Comparison of ENCODE assay signal across 11 cellular contexts in the genomic region with DNA sequence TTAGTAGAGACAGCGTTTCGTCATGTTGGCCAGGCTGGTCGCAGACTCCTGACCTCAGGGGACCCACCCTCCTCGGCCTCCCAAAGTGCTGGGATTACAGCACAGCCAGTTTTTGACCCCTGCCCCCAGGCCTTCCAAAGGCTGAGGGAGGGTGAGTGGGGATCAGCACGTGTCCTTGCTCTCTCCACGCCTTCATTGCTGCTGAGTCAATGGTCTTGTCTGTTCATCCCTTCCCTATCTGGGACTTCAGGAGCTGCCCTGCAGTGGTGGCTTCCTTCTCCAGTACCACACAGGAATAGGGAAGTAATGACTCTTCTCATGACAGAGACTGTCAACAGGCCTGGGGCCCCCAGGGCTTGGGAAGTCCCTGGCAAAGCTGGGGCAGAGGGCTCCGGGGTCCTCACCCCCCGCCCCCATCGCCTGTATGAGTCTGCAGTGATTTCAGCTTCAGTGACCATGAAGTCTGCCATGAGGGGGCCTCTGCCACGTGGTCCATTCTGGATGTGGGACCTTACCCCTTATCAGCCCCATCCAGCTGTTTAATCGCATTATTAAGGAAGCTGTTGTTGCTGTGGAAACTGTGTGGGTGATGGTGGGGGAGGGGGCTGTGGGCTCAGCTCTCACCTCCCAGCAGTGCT. TPM values are rescaled to one million over a fixed set of nuclear protein-coding genes. Genes with fewer than 3 reads are reported as not detected.
A peak's percentile ranks its signal among the peaks of the same experiment; 100 is the strongest.
DNase-seq lines count a peak whose midpoint lies in the region; ATAC-seq and TF ChIP-seq lines count a peak whose summit lies in the region.
"Had no signal": no experiment of that assay in that cellular context is flagged by ENCODE, and none has a peak within 500 bp of the region (broad histone marks: within the 10 kb centered on the region; RNA-seq: fewer than 3 reads in every experiment).

No MANE protein-coding gene starts in this region.

- peaks cover 22% of the 10 kb centered on the region for H3K36me3 ChIP-seq in RWPE2 (ENCODE audit: low read depth)
- peaks cover 2% of the 10 kb centered on the region for H3K36me3 ChIP-seq in osteoblast (ENCODE audit: insufficient read depth, low read length)
- H3K36me3 ChIP-seq: vagina had no signal

- H4K20me1 ChIP-seq in osteoblast (ENCODE audit: insufficient read depth, low read length): no peaks in the 10 kb centered on the region

- TF ChIP-seq CTCF in RWPE2 (IDR thresholded peaks at IDR 0.05; ENCODE audit: poor library complexity, severe bottlenecking) (no peak), fibroblast of mammary gland (conservative IDR thresholded peaks at IDR 0.05; ENCODE audit: control insufficient read depth, insufficient read depth, low read depth, low read length) (no peak), osteoblast (IDR thresholded peaks at IDR 0.05; ENCODE audit: extremely low read depth, low read depth, low read length) (no peak)

- H3K79me2 ChIP-seq in osteoblast (ENCODE audit: insufficient read depth, low read length): peaks cover 6% of the 10 kb centered on the region

- peak overlapping the region in 1 of 2 donors; percentile 45 for H3K27ac Mint-ChIP-seq in stimulated activated naive CD8-positive, alpha-beta T cell treated with anti-CD3 and anti-CD28 coated beads, Interleukin-15, amount 100 ng/mL, for 72 hours

- no peak overlapping the region for H2AFZ ChIP-seq in osteoblast (ENCODE audit: low read length)

- no peaks in the 10 kb centered on the region for H3K27me3 ChIP-seq in RWPE2 (ENCODE audit: insufficient read depth, poor library complexity, severe bottlenecking)
- H3K27me3 ChIP-seq in osteoblast (ENCODE audit: insufficient read depth, low read length): no peaks in the 10 kb centered on the region
- H3K27me3 ChIP-seq: vagina had no signal

- H3K4me3 Mint-ChIP-seq in stimulated activated naive CD8-positive, alpha-beta T cell treated with anti-CD3 and anti-CD28 coated beads, Interleukin-15, amount 100 ng/mL, for 72 hours: no peak overlapping the region

- H3K4me3 ChIP-seq in RWPE2 (ENCODE audit: severe bottlenecking) (no peak overlapping the region), fibroblast of mammary gland (ENCODE audit: control insufficient read depth, low read depth, low read length) (no peak overlapping the region), osteoblast (ENCODE audit: insufficient read depth, low read length) (no peak overlapping the region)
- H3K4me3 ChIP-seq: vagina had no signal

- ATAC-seq in RWPE2 (ENCODE audit: low read depth): no peak
- ATAC-seq in GM19395 (IDR thresholded peaks at IDR 0.05; ENCODE audit: unreplicated experiment): no peak
- ATAC-seq in stimulated activated naive CD8-positive, alpha-beta T cell treated with anti-CD3 and anti-CD28 coated beads, Interleukin-15, amount 100 ng/mL, for 72 hours: no peak

- H3K27me3 Mint-ChIP-seq in stimulated activated naive CD8-positive, alpha-beta T cell treated with anti-CD3 and anti-CD28 coated beads, Interleukin-15, amount 100 ng/mL, for 72 hours: peaks cover 34% of the 10 kb centered on the region

- no peaks in the 10 kb centered on the region for H3K4me1 Mint-ChIP-seq in stimulated activated naive CD8-positive, alpha-beta T cell treated with anti-CD3 and anti-CD28 coated beads, Interleukin-15, amount 100 ng/mL, for 72 hours

- H3K9me3 ChIP-seq in RWPE2 (ENCODE audit: severe bottlenecking): no peaks in the 10 kb centered on the region
- no peaks in the 10 kb centered on the region for H3K9me3 ChIP-seq in osteoblast (ENCODE audit: low read depth, low read length)
- H3K9me3 ChIP-seq: vagina had no signal

- H3K9me3 Mint-ChIP-seq in stimulated activated naive CD8-positive, alpha-beta T cell treated with anti-CD3 and anti-CD28 coated beads, Interleukin-15, amount 100 ng/mL, for 72 hours: no peaks in the 10 kb centered on the region

- peaks cover 67% of the 10 kb centered on the region for H3K4me1 ChIP-seq in RWPE2 (ENCODE audit: insufficient read depth, poor library complexity, severe bottlenecking)
- peaks cover 59% of the 10 kb centered on the region for H3K4me1 ChIP-seq in osteoblast (ENCODE audit: insufficient read depth, low read length)

- H3K4me2 ChIP-seq in osteoblast (ENCODE audit: insufficient read depth, low read length): no peak overlapping the region

- H3K27ac ChIP-seq in RWPE2 (ENCODE audit: poor library complexity, severe bottlenecking): peak overlapping the region; percentile 98
- peak overlapping the region; percentile 36 for H3K27ac ChIP-seq in osteoblast (ENCODE audit: low read depth, low read length)
- H3K27ac ChIP-seq: vagina had no signal

- DNase-seq in EL (peak; percentile 44), RWPE2 (ENCODE audit: low spot score) (no peak), fibroblast of mammary gland (ENCODE audit: low read depth) (peak; percentile 53), osteoblast (ENCODE audit: insufficient read length, low spot score, missing footprints) (peak; percentile 66), NCI-H748 treated with DMSO at 0.1 percent for 48 hours (lab: John Stamatoyannopoulos, UW) (no peak), RKO (ENCODE audit: low spot score) (no peak)
- no peak for DNase-seq in stimulated activated naive CD8-positive, alpha-beta T cell treated with anti-CD3 and anti-CD28 coated beads, Interleukin-15, amount 100 ng/mL, for 72 hours
- DNase-seq: NCI-H1092 treated with DMSO at 0.1 percent for 48 hours had no signal

RNA-seq across cellular contexts. Expression of a gene that starts 6.1 kb away (rescaled TPM):
- total RNA-seq in osteoblast: 12.4 and 28.6 TPM in 2 replicates
- total RNA-seq: G401 had no signal

Comparison
In these comparisons a context has a peak if more than half of its experiments do, and no peak if none do; other contexts are left out.
1. DNase-seq: peak in EL (single experiment), fibroblast of mammary gland (single experiment) and osteoblast (single experiment); none in RWPE2 (single experiment), NCI-H748 treated with DMSO at 0.1 percent for 48 hours (single experiment), stimulated activated naive CD8-positive, alpha-beta T cell treated with anti-CD3 and anti-CD28 coated beads, Interleukin-15, amount 100 ng/mL, for 72 hours (0 of 2) and RKO (single experiment).